Comparison of ENCODE assay signal across 2 cellular contexts in the genomic region with DNA sequence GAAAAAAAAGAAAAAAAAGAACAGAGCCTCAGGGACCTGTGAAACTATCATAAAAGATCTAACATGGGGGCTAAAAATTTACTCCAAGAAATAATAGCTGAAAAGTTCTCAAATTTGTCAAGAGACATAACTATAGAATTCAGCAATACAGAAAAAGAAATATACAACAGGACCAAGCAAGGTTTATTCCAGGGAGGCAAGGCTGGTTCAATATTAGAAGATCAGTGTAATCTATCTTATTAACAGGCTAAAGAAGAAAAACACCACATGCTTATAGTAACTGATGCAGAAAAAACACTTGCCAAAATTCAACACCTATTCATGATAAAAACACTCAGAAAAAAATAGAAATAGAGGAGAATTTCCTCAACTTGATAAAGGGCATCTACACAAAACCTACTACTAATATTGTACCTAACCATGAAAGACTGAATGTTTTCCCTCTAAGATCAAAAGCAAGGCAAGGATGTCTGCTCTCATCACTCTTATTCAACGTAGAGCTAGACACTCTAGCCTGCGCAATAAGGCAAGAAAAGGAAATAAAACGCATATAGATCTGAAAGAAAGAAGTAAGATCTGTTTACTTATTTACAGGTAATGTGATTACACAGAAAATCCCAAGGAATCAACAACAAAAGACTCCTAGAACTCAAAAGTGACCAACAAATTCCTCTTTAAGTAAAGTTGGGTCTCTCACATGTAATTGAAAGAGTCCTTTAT.
TF ChIP-seq lines count a peak whose summit lies in the region.

No MANE protein-coding gene starts in this region.

TF ChIP-seq in A549, 52 proteins besides CTCF, POLR2A, EP300 and RAD21:
- no peak for TF ChIP-seq KDM1A (IDR thresholded peaks at IDR 0.05; ENCODE audit: low read depth)
- no peak for TF ChIP-seq HOXA7 (CRISPR knock-in tag; IDR thresholded peaks at IDR 0.05)
- TF ChIP-seq HEYL (CRISPR knock-in tag; IDR thresholded peaks at IDR 0.05) = no peak
- TF ChIP-seq, protein P1, sequence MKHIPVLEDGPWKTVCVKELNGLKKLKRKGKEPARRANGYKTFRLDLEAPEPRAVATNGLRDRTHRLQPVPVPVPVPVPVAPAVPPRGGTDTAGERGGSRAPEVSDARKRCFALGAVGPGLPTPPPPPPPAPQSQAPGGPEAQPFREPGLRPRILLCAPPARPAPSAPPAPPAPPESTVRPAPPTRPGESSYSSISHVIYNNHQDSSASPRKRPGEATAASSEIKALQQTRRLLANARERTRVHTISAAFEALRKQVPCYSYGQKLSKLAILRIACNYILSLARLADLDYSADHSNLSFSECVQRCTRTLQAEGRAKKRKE (CRISPR knock-in tag; IDR thresholded peaks at IDR 0.05; ENCODE audit: low read depth) = no peak
- no peak for TF ChIP-seq RFX5 (IDR thresholded peaks at IDR 0.05)
- TF ChIP-seq NFE2L2 (conservative IDR thresholded peaks at IDR 0.05; ENCODE audit: low read length) = no peak
- TF ChIP-seq, protein P2, sequence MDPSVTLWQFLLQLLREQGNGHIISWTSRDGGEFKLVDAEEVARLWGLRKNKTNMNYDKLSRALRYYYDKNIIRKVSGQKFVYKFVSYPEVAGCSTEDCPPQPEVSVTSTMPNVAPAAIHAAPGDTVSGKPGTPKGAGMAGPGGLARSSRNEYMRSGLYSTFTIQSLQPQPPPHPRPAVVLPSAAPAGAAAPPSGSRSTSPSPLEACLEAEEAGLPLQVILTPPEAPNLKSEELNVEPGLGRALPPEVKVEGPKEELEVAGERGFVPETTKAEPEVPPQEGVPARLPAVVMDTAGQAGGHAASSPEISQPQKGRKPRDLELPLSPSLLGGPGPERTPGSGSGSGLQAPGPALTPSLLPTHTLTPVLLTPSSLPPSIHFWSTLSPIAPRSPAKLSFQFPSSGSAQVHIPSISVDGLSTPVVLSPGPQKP (IDR thresholded peaks at IDR 0.05; ENCODE audit: low read depth, low read length) = no peak
- TF ChIP-seq HOXB5 (CRISPR knock-in tag; IDR thresholded peaks at IDR 0.05) = no peak
- no peak for TF ChIP-seq SREBF2 (IDR thresholded peaks at IDR 0.05)
- no peak for TF ChIP-seq ESRRA (IDR thresholded peaks at IDR 0.05; ENCODE audit: borderline replicate concordance, low read length)
- TF ChIP-seq POLR2AphosphoS2 (conservative IDR thresholded peaks at IDR 0.05; ENCODE audit: low read length) = no peak
- no peak for TF ChIP-seq BHLHE40 (IDR thresholded peaks at IDR 0.05; ENCODE audit: low read depth, low read length)
- no peak for TF ChIP-seq TP53 (CRISPR knock-in tag; IDR thresholded peaks at IDR 0.05)
- TF ChIP-seq, protein P3, sequence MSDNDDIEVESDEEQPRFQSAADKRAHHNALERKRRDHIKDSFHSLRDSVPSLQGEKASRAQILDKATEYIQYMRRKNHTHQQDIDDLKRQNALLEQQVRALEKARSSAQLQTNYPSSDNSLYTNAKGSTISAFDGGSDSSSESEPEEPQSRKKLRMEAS (IDR thresholded peaks at IDR 0.05) = no peak
- no peak for TF ChIP-seq NPAS2 (CRISPR knock-in tag; IDR thresholded peaks at IDR 0.05; ENCODE audit: borderline replicate concordance)
- no peak for TF ChIP-seq CBX2 (IDR thresholded peaks at IDR 0.05; ENCODE audit: borderline replicate concordance, low read depth)

TF ChIP-seq in HCT116, 20 proteins besides CTCF, POLR2A, EP300 and RAD21:
- TF ChIP-seq JUND (IDR thresholded peaks at IDR 0.05) (no peak), CBX3 (IDR thresholded peaks at IDR 0.05; ENCODE audit: low read depth) (no peak), CEBPB (IDR thresholded peaks at IDR 0.05; ENCODE audit: low read depth) (no peak), SIN3A (IDR thresholded peaks at IDR 0.05; ENCODE audit: low read depth) (no peak), SP1 (IDR thresholded peaks at IDR 0.05; ENCODE audit: low read depth) (no peak), FOSL1 (IDR thresholded peaks at IDR 0.05; ENCODE audit: low read depth) (no peak), TCF7L2 (IDR thresholded peaks at IDR 0.05; ENCODE audit: borderline replicate concordance, extremely low read depth, insufficient read depth, insufficient read length) (no peak), POLR2AphosphoS5 (IDR thresholded peaks at IDR 0.05; ENCODE audit: low read depth, low read length) (no peak), YY1 (IDR thresholded peaks at IDR 0.05; ENCODE audit: extremely low read depth, insufficient replicate concordance, low read depth, low read length) (no peak), SRF (IDR thresholded peaks at IDR 0.05; ENCODE audit: low read depth) (no peak), EZH2phosphoT487 (IDR thresholded peaks at IDR 0.05; ENCODE audit: borderline replicate concordance) (no peak)
